20 cellular contexts compared by ENCODE assay signal in the genomic region with DNA sequence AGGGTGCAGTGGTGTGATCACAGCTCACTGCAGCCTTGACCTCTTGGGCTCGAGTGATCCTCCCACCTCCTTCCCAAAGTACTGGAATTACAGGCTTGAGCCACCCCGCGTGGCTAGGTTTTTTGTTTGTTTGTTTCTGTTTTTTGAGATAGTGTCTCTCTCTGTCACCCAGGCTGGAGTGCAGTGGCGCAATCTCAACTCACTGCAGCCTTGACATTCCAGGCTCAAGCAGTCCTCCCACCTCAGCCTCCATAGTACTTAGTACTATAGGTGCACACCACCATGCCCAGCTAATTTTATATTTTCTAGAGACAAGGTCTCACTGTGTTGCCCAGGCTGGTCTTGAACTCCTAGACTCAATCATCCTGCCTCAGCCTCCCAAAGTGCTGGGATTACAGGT. TPM values are rescaled to one million over a fixed set of nuclear protein-coding genes. Genes with fewer than 3 reads are reported as not detected.
"Had no signal": no experiment of that assay in that cellular context is flagged by ENCODE, and none has a peak within 500 bp of the region (broad histone marks: within the 10 kb centered on the region; RNA-seq: fewer than 3 reads in every experiment).

No MANE protein-coding gene starts in this region.

RNA-seq across cellular contexts. Expression of a gene that starts 47.6 kb away (rescaled TPM):
- total RNA-seq: activated naive CD4-positive, alpha-beta T cell treated with anti-CD3 and anti-CD28 coated beads for 36 hours; activated naive CD4-positive, alpha-beta T cell treated with anti-CD3 and anti-CD28 coated beads, Interleukin-2, amount 50 U/mL, for 72 hours; activated naive CD8-positive, alpha-beta T cell treated with anti-CD3 and anti-CD28 coated beads for 36 hours; activated naive CD8-positive, alpha-beta T cell treated with anti-CD3 and anti-CD28 coated beads, Interleukin-2, amount 10 ng/mL, durations not matched to agents 7 days and 5 days; activated T-cell treated with anti-CD3 and anti-CD28 coated beads, Interleukin-2, amount 50 U/mL, for 4 hours; activated T-cell treated with anti-CD3 and anti-CD28 coated beads, Interleukin-2, amount 50 U/mL, for 72 hours; activated T-helper 1 cell treated with anti-CD3 and anti-CD28 coated beads, Interleukin-12 subunit alpha, Interleukin-12 subunit beta, Interleukin-2, Interleukin-4 antibody, amounts not matched to agents 30 ng/mL and 10 ng/mL and 1 ng/mL, durations not matched to agents 14 hours and 24 hours and 36 hours; activated T-helper 17 cell treated with anti-CD3 and anti-CD28 coated beads, Interleukin-2, amount 50 U/mL, for 72 hours; activated T-helper 2 cell treated with anti-CD3 and anti-CD28 coated beads, Interferon-gamma antibody, Interleukin-2, Interleukin-4, amounts not matched to agents 10 μg/mL and 5 μg/mL and 100 μg/mL, durations not matched to agents 14 hours and 24 hours and 36 hours; adrenal gland; aorta; ascending aorta; astrocyte; body of pancreas; breast epithelium; bronchial epithelial cell; cardiac septum; cerebellum; chondrocyte had no signal
- polyA plus RNA-seq: adipose tissue, adrenal gland, aorta had no signal
